8 cellular contexts compared by ENCODE assay signal in the genomic region with DNA sequence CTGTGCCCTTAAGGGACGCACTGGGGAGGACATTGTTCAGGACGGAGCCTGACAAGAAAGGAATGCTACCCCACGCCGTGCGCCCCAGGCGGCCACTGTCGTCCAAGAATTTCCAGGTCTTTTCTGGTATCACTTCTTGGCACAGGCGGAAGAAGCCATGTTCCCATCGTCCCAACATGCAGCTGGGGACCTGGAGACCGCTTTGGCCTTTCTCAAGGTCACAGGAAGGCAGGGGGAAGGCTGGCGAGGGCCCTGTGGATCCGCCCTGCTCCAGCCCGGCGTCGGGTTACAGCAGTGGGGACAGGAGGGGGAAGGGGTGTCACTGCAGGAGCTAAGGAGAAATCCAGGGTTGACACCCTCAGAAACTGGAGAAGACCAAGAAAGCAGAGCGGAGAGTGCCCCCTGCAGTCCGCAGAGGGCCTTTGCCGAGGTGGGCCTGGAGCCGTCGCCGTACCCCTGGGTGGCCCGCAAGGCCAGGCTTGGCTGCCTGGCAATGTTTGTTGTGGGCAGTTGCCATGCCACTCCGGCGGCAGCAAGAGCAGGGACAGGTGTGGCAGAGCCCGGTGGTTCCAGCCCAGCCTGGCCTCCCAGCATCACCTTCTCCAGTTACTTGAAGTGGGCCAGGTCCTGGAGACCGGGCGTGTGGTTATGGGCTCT.
A peak's percentile ranks its signal among the peaks of the same experiment; 100 is the strongest.
DNase-seq lines count a peak whose midpoint lies in the region; ATAC-seq, FAIRE-seq and TF ChIP-seq lines count a peak whose summit lies in the region.

No MANE protein-coding gene starts in this region.

- no peak for ATAC-seq in GM21381 (IDR thresholded peaks at IDR 0.05; ENCODE audit: unreplicated experiment)

- TF ChIP-seq CTCF in fibroblast of pulmonary artery (IDR thresholded peaks at IDR 0.05; ENCODE audit: low read length, missing control alignments) (peak; percentile 42), retinal pigment epithelial cell (conservative IDR thresholded peaks at IDR 0.05; ENCODE audit: low read depth, low read length) (peak; percentile 41)

- DNase-seq in GM12891 (ENCODE audit: insufficient read length, low spot score) (peak; percentile 64), NCI-H2196 (lab: John Stamatoyannopoulos, UW; ENCODE audit: unreplicated experiment) (peak; percentile 75), fibroblast of pulmonary artery (ENCODE audit: low read depth) (peak; percentile 20), retinal pigment epithelial cell (ENCODE audit: low read depth) (no peak), NOMO-1 treated with dmso at 0.1 percent for 144 hours (lab: John Stamatoyannopoulos, UW; ENCODE audit: unreplicated experiment) (no peak), T-helper 9 cell (no peak)
- DNase-seq in activated CD4-positive, alpha-beta T cell treated with anti-CD3 and anti-CD28 coated beads for 4 hours: no peak

- no peak overlapping the region for H3K4me3 ChIP-seq in fibroblast of pulmonary artery (replicated peaks; ENCODE audit: low read depth, low read length)
- no peak overlapping the region for H3K4me3 ChIP-seq in retinal pigment epithelial cell (ENCODE audit: low read length)

- no peak for TF ChIP-seq POLR2A in GM12891 (IDR thresholded peaks at IDR 0.05; ENCODE audit: low read depth, low read length)

- FAIRE-seq in GM12891 (lab: Jason Lieb, UNC): no peak

TF ChIP-seq in GM12891, 5 proteins besides CTCF, POLR2A, EP300 and RAD21:
- TF ChIP-seq PAX5 (IDR thresholded peaks at IDR 0.05; ENCODE audit: insufficient read depth, low read length, severe bottlenecking) (no peak), POLR2AphosphoS5 (IDR thresholded peaks at IDR 0.05; ENCODE audit: low read depth, low read length) (no peak)

Comparison
In these comparisons a context has a peak if more than half of its experiments do, and no peak if none do; other contexts are left out.
1. DNase-seq: peak in GM12891 (single experiment), NCI-H2196 (single experiment) and fibroblast of pulmonary artery (single experiment); none in retinal pigment epithelial cell (single experiment), activated CD4-positive, alpha-beta T cell treated with anti-CD3 and anti-CD28 coated beads for 4 hours (0 of 2), NOMO-1 treated with dmso at 0.1 percent for 144 hours (single experiment) and T-helper 9 cell (single experiment).